ENCODE assay signal across 9 cellular contexts in genomic region chr18:74551936-74552555, GRCh38. TPM values are rescaled to one million over a fixed set of nuclear protein-coding genes. Genes with fewer than 3 reads are reported as not detected.
A peak's percentile ranks its signal among the peaks of the same experiment; 100 is the strongest.
DNase-seq lines count a peak whose midpoint lies in the region; ATAC-seq lines count a peak whose summit lies in the region.
"Had no signal": no experiment of that assay in that cellular context is flagged by ENCODE, and none has a peak within 500 bp of the region (broad histone marks: within the 10 kb centered on the region; RNA-seq: fewer than 3 reads in every experiment).

No MANE protein-coding gene starts in this region.

- H3K9me3 Mint-ChIP-seq in activated CD4-positive, alpha-beta memory T cell treated with anti-CD3 and anti-CD28 coated beads for 36 hours = peaks cover 17% of the 10 kb centered on the region
- H3K9me3 Mint-ChIP-seq: dendritic cell treated with granulocyte-macrophage colony-stimulating factor and Interleukin-4, amounts not matched to agents 40 ng/mL and 50 ng/mL, for 4 days had no signal

- intact Hi-C loops in activated CD4-positive, alpha-beta memory T cell treated with anti-CD3 and anti-CD28 coated beads for 36 hours (cut with micrococcal nuclease) = loop anchor here (1.0 to 5.0 kb wide), 3 partner anchors 55 to 356 kb away; partner anchors contain the start of gene CNDP2

- CTCF ChIA-PET in activated CD4-positive, alpha-beta memory T cell treated with anti-CD3 and anti-CD28 coated beads for 36 hours (lab: Charles Lee) = interaction anchor here (0.6 to 3.1 kb wide), 45 partner anchors 8 to 937 kb away, joined by 3 to 36 read pairs (median 4); no protein-coding TSS in a partner anchor

- H3K27me3 Mint-ChIP-seq in activated CD4-positive, alpha-beta memory T cell treated with anti-CD3 and anti-CD28 coated beads for 36 hours = peaks cover 13% of the 10 kb centered on the region

- H3K27ac Mint-ChIP-seq in activated CD4-positive, alpha-beta memory T cell treated with anti-CD3 and anti-CD28 coated beads for 36 hours = peak overlapping the region; percentile 51
- H3K27ac Mint-ChIP-seq: dendritic cell treated with granulocyte-macrophage colony-stimulating factor and Interleukin-4, amounts not matched to agents 40 ng/mL and 50 ng/mL, for 4 days had no signal

- DNase-seq in COLO668 (lab: John Stamatoyannopoulos, UW; ENCODE audit: unreplicated experiment) = peak; percentile 90
- DNase-seq in NCI-H82 (lab: John Stamatoyannopoulos, UW) = peak; percentile 88
- DNase-seq in activated CD4-positive, alpha-beta memory T cell treated with anti-CD3 and anti-CD28 coated beads for 36 hours = peak; percentile 86
- DNase-seq in effector CD4-positive, alpha-beta T cell = peak; percentile 66
- DNase-seq in lung microvascular endothelial cell (ENCODE audit: low read depth in 2 of 2) = peak; percentile 87 to 89
- peak; percentile 16 to 50 for DNase-seq in stimulated activated CD8-positive, alpha-beta memory T cell treated with anti-CD3 and anti-CD28 coated beads, Interleukin-15, amount 100 ng/mL, for 4 hours (ENCODE audit: low read depth in 2 of 2)

- H3K4me1 Mint-ChIP-seq in activated CD4-positive, alpha-beta memory T cell treated with anti-CD3 and anti-CD28 coated beads for 36 hours (ENCODE audit: low read depth) = no peaks in the 10 kb centered on the region

- H3K36me3 Mint-ChIP-seq in activated CD4-positive, alpha-beta memory T cell treated with anti-CD3 and anti-CD28 coated beads for 36 hours = peaks cover 2% of the 10 kb centered on the region

- ATAC-seq in GM19463 (IDR thresholded peaks at IDR 0.05; ENCODE audit: unreplicated experiment) = peak; percentile 97
- ATAC-seq in HG03571 (IDR thresholded peaks at IDR 0.05; ENCODE audit: unreplicated experiment) = peak; percentile 96

- POLR2A ChIA-PET in activated CD4-positive, alpha-beta memory T cell treated with anti-CD3 and anti-CD28 coated beads for 36 hours (lab: Charles Lee) = no interaction called here

- no peak overlapping the region for H3K4me3 Mint-ChIP-seq in activated CD4-positive, alpha-beta memory T cell treated with anti-CD3 and anti-CD28 coated beads for 36 hours
- H3K4me3 Mint-ChIP-seq: dendritic cell treated with granulocyte-macrophage colony-stimulating factor and Interleukin-4, amounts not matched to agents 40 ng/mL and 50 ng/mL, for 4 days had no signal

RNA-seq across cellular contexts. Expression of gene CNDP1, which starts 17.7 kb away (rescaled TPM):
- not detected for total RNA-seq in activated CD4-positive, alpha-beta memory T cell treated with anti-CD3 and anti-CD28 coated beads for 36 hours
- not detected in 2 replicates for total RNA-seq in lung microvascular endothelial cell

RNA-seq across cellular contexts. Expression of gene ZNF407, which starts 45.6 kb away (rescaled TPM):
- total RNA-seq in activated CD4-positive, alpha-beta memory T cell treated with anti-CD3 and anti-CD28 coated beads for 36 hours = 10 to 100 TPM; 10.0 to 10.5 TPM
- total RNA-seq in lung microvascular endothelial cell = 9.8 and 15.1 TPM in 2 replicates

RNA-seq across cellular contexts. Expression of gene CNDP2, which starts 55.9 kb away (rescaled TPM):
- 100 to 1,000 TPM; 144 to 147 TPM for total RNA-seq in activated CD4-positive, alpha-beta memory T cell treated with anti-CD3 and anti-CD28 coated beads for 36 hours
- total RNA-seq in lung microvascular endothelial cell = 50.8 and 68.5 TPM in 2 replicates

Comparison
In these comparisons a context has a peak if more than half of its experiments do, and no peak if none do; other contexts are left out.
1. Peak in every context shown above with its lines: DNase-seq and ATAC-seq.
2. DNase-seq: peak in every context shown above with its lines; median percentile 90 in COLO668; 88 in NCI-H82; 88 in lung microvascular endothelial cell; 86 in activated CD4-positive, alpha-beta memory T cell treated with anti-CD3 and anti-CD28 coated beads for 36 hours; 66 in effector CD4-positive, alpha-beta T cell; 33 in stimulated activated CD8-positive, alpha-beta memory T cell treated with anti-CD3 and anti-CD28 coated beads, Interleukin-15, amount 100 ng/mL, for 4 hours.